Comparison of ENCODE assay signal across 8 cellular contexts in the genomic region with DNA sequence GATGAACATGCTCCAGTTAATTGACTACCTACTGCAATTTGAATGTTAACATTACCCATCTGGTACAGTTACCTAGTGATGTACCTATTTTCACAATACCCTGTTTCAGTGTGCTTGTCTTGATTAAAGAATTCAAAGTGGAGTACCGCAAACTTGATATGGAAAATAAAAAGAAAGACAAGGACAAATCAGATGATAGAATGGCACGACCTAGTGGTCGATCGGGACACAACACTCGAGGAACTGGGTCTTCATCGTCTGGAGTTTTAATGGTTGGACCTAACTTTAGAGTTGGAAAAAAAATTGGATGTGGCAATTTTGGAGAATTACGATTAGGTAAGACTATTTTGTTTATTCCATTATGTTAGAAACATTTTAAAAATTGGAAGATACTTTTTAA. TPM values are rescaled to one million over a fixed set of nuclear protein-coding genes. Genes with fewer than 3 reads are reported as not detected.
DNase-seq lines count a peak whose midpoint lies in the region; FAIRE-seq and TF ChIP-seq lines count a peak whose summit lies in the region.

No MANE protein-coding gene starts in this region.

- no peaks in the 10 kb centered on the region for H3K27me3 Mint-ChIP-seq in CD14-positive monocyte (ENCODE audit: low read depth in 3 of 3)
- H3K27me3 Mint-ChIP-seq in activated CD4-positive, alpha-beta T cell treated with anti-CD3 and anti-CD28 coated beads, Interleukin-2, amount 10 ng/mL, durations not matched to agents 7 days and 5 days = no peaks in the 10 kb centered on the region

- DNase-seq in CD14-positive monocyte (ENCODE audit: low spot score) (no peak), HT1080 (ENCODE audit: low read depth) (peak; percentile 25), kidney (no peak), thyroid gland (no peak), islet precursor cell (no peak), NCI-H1105 (lab: John Stamatoyannopoulos, UW) (no peak), nucleus accumbens (lab: John Stamatoyannopoulos, UW) (no peak)
- peak; percentile 21 for DNase-seq in activated CD4-positive, alpha-beta T cell treated with anti-CD3 and anti-CD28 coated beads, Interleukin-2, amount 10 ng/mL, durations not matched to agents 7 days and 5 days

- H3K27ac Mint-ChIP-seq in CD14-positive monocyte = no peak overlapping the region
- no peak overlapping the region for H3K27ac Mint-ChIP-seq in activated CD4-positive, alpha-beta T cell treated with anti-CD3 and anti-CD28 coated beads, Interleukin-2, amount 10 ng/mL, durations not matched to agents 7 days and 5 days

- H3K4me3 ChIP-seq in kidney (ENCODE audit: low read length in 2 of 2) (no peak overlapping the region), thyroid gland (replicated peaks in 1 of 3) (no peak overlapping the region)

- 84 to 86% methylated on average over 7 of the region's 7 CpGs for WGBS in thyroid gland, 2 donors

- H3K9me3 Mint-ChIP-seq in CD14-positive monocyte = peaks cover 0 to 3% (median 0%) of the 10 kb centered on the region in 7 donors
- H3K9me3 Mint-ChIP-seq in activated CD4-positive, alpha-beta T cell treated with anti-CD3 and anti-CD28 coated beads, Interleukin-2, amount 10 ng/mL, durations not matched to agents 7 days and 5 days = peaks cover 2% of the 10 kb centered on the region

- no peaks in the 10 kb centered on the region for H3K27me3 ChIP-seq in thyroid gland

- H3K4me1 Mint-ChIP-seq in CD14-positive monocyte = peaks cover 10% of the 10 kb centered on the region
- peaks cover 36% of the 10 kb centered on the region for H3K4me1 Mint-ChIP-seq in activated CD4-positive, alpha-beta T cell treated with anti-CD3 and anti-CD28 coated beads, Interleukin-2, amount 10 ng/mL, durations not matched to agents 7 days and 5 days

- H3K9ac ChIP-seq in kidney (ENCODE audit: low read length in 2 of 2) = no peak overlapping the region

- no peak overlapping the region for H3K4me3 Mint-ChIP-seq in CD14-positive monocyte
- no peak overlapping the region for H3K4me3 Mint-ChIP-seq in activated CD4-positive, alpha-beta T cell treated with anti-CD3 and anti-CD28 coated beads, Interleukin-2, amount 10 ng/mL, durations not matched to agents 7 days and 5 days

- peaks cover 0 to 5% of the 10 kb centered on the region in 2 donors for H3K4me1 ChIP-seq in kidney (ENCODE audit: control insufficient read depth in 1 of 2, insufficient read depth in 1 of 2, low read depth in 1 of 2, low read length in 2 of 2)
- no peaks in the 10 kb centered on the region for H3K4me1 ChIP-seq in thyroid gland

- TF ChIP-seq POLR2A in thyroid gland (IDR thresholded peaks at IDR 0.05) = no peak

- H3K36me3 Mint-ChIP-seq in CD14-positive monocyte = peaks cover 16 to 20% of the 10 kb centered on the region in 2 donors
- H3K36me3 Mint-ChIP-seq in activated CD4-positive, alpha-beta T cell treated with anti-CD3 and anti-CD28 coated beads, Interleukin-2, amount 10 ng/mL, durations not matched to agents 7 days and 5 days (ENCODE audit: low read depth) = peaks cover 7% of the 10 kb centered on the region

- POLR2A ChIA-PET in activated CD4-positive, alpha-beta T cell treated with anti-CD3 and anti-CD28 coated beads, Interleukin-2, amount 10 ng/mL, durations not matched to agents 7 days and 5 days (lab: Charles Lee) = no interaction called here

- CTCF ChIA-PET in activated CD4-positive, alpha-beta T cell treated with anti-CD3 and anti-CD28 coated beads, Interleukin-2, amount 10 ng/mL, durations not matched to agents 7 days and 5 days (lab: Charles Lee) = interaction anchor here (1.0 kb wide), 1 partner anchor 11 kb away, joined by 4 read pairs; no protein-coding TSS in a partner anchor

- TF ChIP-seq CTCF in CD14-positive monocyte (IDR thresholded peaks at IDR 0.05) = peak; percentile 60
- TF ChIP-seq CTCF in kidney (IDR thresholded peaks at IDR 0.05; ENCODE audit: borderline replicate concordance, extremely low read depth, insufficient read depth) = peak; percentile 29
- TF ChIP-seq CTCF in thyroid gland (IDR thresholded peaks at IDR 0.05) = no peak

- H3K9me3 ChIP-seq in kidney (ENCODE audit: control insufficient read depth in 1 of 2, low read length in 2 of 2) (no peaks in the 10 kb centered on the region), thyroid gland (no peaks in the 10 kb centered on the region)

- FAIRE-seq in kidney (lab: Jason Lieb, UNC) = peak; percentile 74

- no peak overlapping the region for H3K27ac ChIP-seq in kidney (ENCODE audit: low read depth in 2 of 2, low read length in 2 of 2)
- no peak overlapping the region for H3K27ac ChIP-seq in thyroid gland

- no peaks in the 10 kb centered on the region for H3K36me3 ChIP-seq in kidney (ENCODE audit: control insufficient read depth in 1 of 2, insufficient read depth in 2 of 2, low read length in 2 of 2)
- H3K36me3 ChIP-seq in thyroid gland = no peaks in the 10 kb centered on the region

- intact Hi-C loops in CD14-positive monocyte (cut with micrococcal nuclease) (no loop called here), kidney (cut with DNase I) (no loop called here), thyroid gland (cut with DNase I) (no loop called here)

RNA-seq across cellular contexts. Expression of a gene that starts 33.5 kb away (rescaled TPM):
- polyA plus RNA-seq in CD14-positive monocyte (10 to 100 TPM; 17.1 to 22.3 TPM), kidney (ENCODE audit: insufficient read depth, low read depth, low replicate concordance) (8.1 TPM)
- 42.3 and 60.1 TPM in 2 replicates for total RNA-seq in HT1080 (2014; rRNA removed; shearing (Covaris generic))
- polyA plus RNA-seq in HT1080 (2015; cell fraction: cytosol; rRNA removed) = 39.5 and 56.8 TPM in 2 replicates
- polyA plus RNA-seq in HT1080 (2015; cell fraction: nucleus; rRNA removed) = 35.0 and 45.0 TPM in 2 replicates
- 10 to 100 TPM; 30.8 to 33.9 TPM for total RNA-seq in activated CD4-positive, alpha-beta T cell treated with anti-CD3 and anti-CD28 coated beads, Interleukin-2, amount 10 ng/mL, durations not matched to agents 7 days and 5 days
- total RNA-seq in kidney (39.1 TPM), thyroid gland (10 to 100 TPM; 43.5 to 60.0 (median 53.2) TPM)

Comparison
In these comparisons a context has a peak if more than half of its experiments do, and no peak if none do; other contexts are left out.
1. DNase-seq: peak in HT1080 (single experiment) and activated CD4-positive, alpha-beta T cell treated with anti-CD3 and anti-CD28 coated beads, Interleukin-2, amount 10 ng/mL, durations not matched to agents 7 days and 5 days (single experiment); none in CD14-positive monocyte (single experiment), kidney (single experiment), thyroid gland (0 of 2), islet precursor cell (single experiment), NCI-H1105 (single experiment) and nucleus accumbens (0 of 56).
2. CTCF ChIP-seq: peak in CD14-positive monocyte (single experiment) and kidney (single experiment); none in thyroid gland (0 of 6).